ENCODE assay signal across 10 cellular contexts in genomic region chr16:10870137-10870776, GRCh38. TPM values are rescaled to one million over a fixed set of nuclear protein-coding genes. Genes with fewer than 3 reads are reported as not detected.
DNase-seq lines count a peak whose midpoint lies in the region; ATAC-seq and TF ChIP-seq lines count a peak whose summit lies in the region.
"Had no signal": no experiment of that assay in that cellular context is flagged by ENCODE, and none has a peak within 500 bp of the region (broad histone marks: within the 10 kb centered on the region; RNA-seq: fewer than 3 reads in every experiment).

No MANE protein-coding gene starts in this region.

- no peak overlapping the region for H3K27ac Mint-ChIP-seq in GM23338

- H4K20me1 ChIP-seq in DOHH2 (ENCODE audit: control insufficient read depth, insufficient read depth, low read depth, low read length): no peaks in the 10 kb centered on the region
- no peaks in the 10 kb centered on the region for H4K20me1 ChIP-seq in OCI-LY1 (ENCODE audit: insufficient read depth, low read length)
- H4K20me1 ChIP-seq in GM23338 (replicated peaks; ENCODE audit: insufficient read depth): no peaks in the 10 kb centered on the region

- H3F3A ChIP-seq in DOHH2 (ENCODE audit: control insufficient read depth, insufficient read depth): peaks cover 14% of the 10 kb centered on the region; the same call in 1 of the 2 replicates
- H3F3A ChIP-seq in OCI-LY1 (ENCODE audit: insufficient read depth, low read length): no peaks in the 10 kb centered on the region
- no peaks in the 10 kb centered on the region for H3F3A ChIP-seq in GM23338 (replicated peaks; ENCODE audit: low read depth)

- H2AFZ ChIP-seq in OCI-LY1 (ENCODE audit: low read length): peak overlapping the region; percentile 5; the same call in 1 of the 2 replicates
- no peak overlapping the region for H2AFZ ChIP-seq in GM23338

- CTCF ChIA-PET in RWPE1 (lab: Yijun Ruan, JAX): no interaction called here

- H3K4me2 ChIP-seq in DOHH2 (ENCODE audit: low read length): peak overlapping the region; percentile 83
- peak overlapping the region; percentile 10; the same call in 1 of the 2 replicates for H3K4me2 ChIP-seq in OCI-LY1 (ENCODE audit: low read length)
- H3K4me2 ChIP-seq in GM23338: no peak overlapping the region

- no peaks in the 10 kb centered on the region for H3K9me3 ChIP-seq in DOHH2 (ENCODE audit: control insufficient read depth, insufficient read depth, low read length)
- no peaks in the 10 kb centered on the region for H3K9me3 ChIP-seq in OCI-LY1 (ENCODE audit: low read length)
- H3K9me3 ChIP-seq in lung (ENCODE audit: control insufficient read depth in 2 of 2, insufficient read depth in 1 of 2, low read length in 1 of 2): no peaks in the 10 kb centered on the region

- H3K4me1 Mint-ChIP-seq in GM23338: no peaks in the 10 kb centered on the region; the same call in 1 of the 3 replicates

- no peaks in the 10 kb centered on the region for H3K9me3 Mint-ChIP-seq in GM23338

- H3K4me3 Mint-ChIP-seq in GM23338: no peak overlapping the region

- no peaks in the 10 kb centered on the region for H3K79me2 ChIP-seq in DOHH2 (ENCODE audit: control insufficient read depth, low read length)
- H3K79me2 ChIP-seq in OCI-LY1 (ENCODE audit: insufficient read depth, low read length): no peaks in the 10 kb centered on the region
- no peaks in the 10 kb centered on the region for H3K79me2 ChIP-seq in GM23338 (replicated peaks; ENCODE audit: insufficient read depth)

- 70 to 78% methylated on average over 5 of the region's 5 CpGs for WGBS in lung, 2 donors

- ATAC-seq in GM21447 (IDR thresholded peaks at IDR 0.05; ENCODE audit: unreplicated experiment) (peak; percentile 32), lung (ENCODE audit: insufficient read depth, low FRiP score) (no peak), GM23338 (no peak)

- H3K27ac ChIP-seq in DOHH2 (ENCODE audit: low read depth, low read length): peak overlapping the region; percentile 84
- H3K27ac ChIP-seq in OCI-LY1 (ENCODE audit: low read depth, low read length, poor library complexity, severe bottlenecking): peak overlapping the region; percentile 72
- H3K27ac ChIP-seq in lung (ENCODE audit: low read depth in 1 of 2, low read length in 1 of 2): peak overlapping the region; percentile 9 to 90
- H3K27ac ChIP-seq in RWPE1: no peak overlapping the region
- no peak overlapping the region for H3K27ac ChIP-seq in GM23338 (ENCODE audit: low read depth)
- H3K27ac ChIP-seq: SK-N-MC had no signal

- peak overlapping the region; percentile 14; the same call in 1 of the 2 replicates for H3K9ac ChIP-seq in OCI-LY1 (ENCODE audit: low read length)

- H3K27me3 Mint-ChIP-seq in GM23338 (ENCODE audit: insufficient read depth, low read depth, poor library complexity): peaks cover 11% of the 10 kb centered on the region

- peak overlapping the region; percentile 59 for H3K4me3 ChIP-seq in DOHH2 (ENCODE audit: low read length)
- no peak overlapping the region for H3K4me3 ChIP-seq in OCI-LY1 (ENCODE audit: low read depth, low read length, poor library complexity, severe bottlenecking)
- H3K4me3 ChIP-seq in lung: no peak overlapping the region
- H3K4me3 ChIP-seq in GM23338: no peak overlapping the region
- H3K4me3 ChIP-seq: SK-N-MC had no signal

- H3K36me3 ChIP-seq in DOHH2 (ENCODE audit: control insufficient read depth, low read length) (no peaks in the 10 kb centered on the region; the same call in 1 of the 2 replicates), OCI-LY1 (ENCODE audit: insufficient read depth, low read length) (no peaks in the 10 kb centered on the region), lung (ENCODE audit: control insufficient read depth in 2 of 2, insufficient read depth in 2 of 2, low read length in 2 of 2) (no peaks in the 10 kb centered on the region), GM23338 (ENCODE audit: insufficient read depth) (no peaks in the 10 kb centered on the region)

- no peaks in the 10 kb centered on the region for H3K36me3 Mint-ChIP-seq in GM23338 (ENCODE audit: low read depth)

- peaks cover 98% of the 10 kb centered on the region for H3K4me1 ChIP-seq in DOHH2 (ENCODE audit: control insufficient read depth, low read length)
- peaks cover 58% of the 10 kb centered on the region for H3K4me1 ChIP-seq in OCI-LY1 (ENCODE audit: insufficient read depth, low read length, severe bottlenecking)
- peaks cover 0 to 29% of the 10 kb centered on the region in 2 donors for H3K4me1 ChIP-seq in lung (ENCODE audit: control insufficient read depth in 2 of 2, insufficient read depth in 2 of 2, low read length in 2 of 2)
- no peaks in the 10 kb centered on the region for H3K4me1 ChIP-seq in GM23338 (ENCODE audit: insufficient read depth)

- TF ChIP-seq CTCF in DOHH2 (IDR thresholded peaks at IDR 0.05; ENCODE audit: low read depth, low read length, poor library complexity, severe bottlenecking): no peak
- no peak for TF ChIP-seq CTCF in OCI-LY1 (IDR thresholded peaks at IDR 0.05; ENCODE audit: low read length)
- TF ChIP-seq CTCF in lung (IDR thresholded peaks at IDR 0.05; ENCODE audit: control extremely low read depth, extremely low read depth): no peak
- TF ChIP-seq CTCF in RWPE1 (conservative IDR thresholded peaks at IDR 0.05; ENCODE audit: low read depth): no peak
- TF ChIP-seq CTCF in GM23338 (conservative IDR thresholded peaks at IDR 0.05; ENCODE audit: low read depth in 2 of 2): no peak

- H3K27me3 ChIP-seq in DOHH2 (ENCODE audit: control insufficient read depth, low read length): 0 out of 2 replicates have a peak, but pooled peaks cover 3% of the 10 kb centered on the region
- H3K27me3 ChIP-seq in OCI-LY1 (ENCODE audit: insufficient read depth, low read length): no peaks in the 10 kb centered on the region
- no peaks in the 10 kb centered on the region for H3K27me3 ChIP-seq in lung (ENCODE audit: control insufficient read depth, insufficient read depth)
- H3K27me3 ChIP-seq in GM23338 (ENCODE audit: insufficient read depth): no peaks in the 10 kb centered on the region

- DNase-seq in lung (ENCODE audit: low spot score) (no peak), RWPE1 (ENCODE audit: low spot score) (no peak), NCI-H524 (lab: John Stamatoyannopoulos, UW) (no peak), T1000 (lab: John Stamatoyannopoulos, UW) (no peak), GM23338 (ENCODE audit: low spot score) (no peak)

- H3K9me2 ChIP-seq in DOHH2 (replicated peaks; ENCODE audit: control insufficient read depth, low read length): no peaks in the 10 kb centered on the region
- H3K9me2 ChIP-seq in OCI-LY1 (ENCODE audit: low read depth, low read length): no peaks in the 10 kb centered on the region
- H3K9me2 ChIP-seq in GM23338 (ENCODE audit: insufficient read depth): no peaks in the 10 kb centered on the region

- POLR2A ChIA-PET in RWPE1 (lab: Yijun Ruan, JAX; ENCODE audit: low non-redundant PET): no interaction called here

TF ChIP-seq in GM23338, 12 proteins besides CTCF, POLR2A, EP300 and RAD21 (continues in another document):
- TF ChIP-seq EZH2 (IDR thresholded peaks at IDR 0.05; ENCODE audit: low read depth, unreplicated experiment): no peak
- TF ChIP-seq REST (IDR thresholded peaks at IDR 0.05; ENCODE audit: unreplicated experiment): no peak
- TF ChIP-seq JUNB (IDR thresholded peaks at IDR 0.05; ENCODE audit: unreplicated experiment): no peak
- no peak for TF ChIP-seq ETS1 (IDR thresholded peaks at IDR 0.05)
- no peak for TF ChIP-seq CREB1 (CRISPR knock-in tag; IDR thresholded peaks at IDR 0.05; ENCODE audit: low read depth)
- TF ChIP-seq POLR2AphosphoS5 (IDR thresholded peaks at IDR 0.05; ENCODE audit: low read depth): no peak
- TF ChIP-seq EZH2phosphoT487 (IDR thresholded peaks at IDR 0.05; ENCODE audit: unreplicated experiment): no peak
- TF ChIP-seq ZNF331 (CRISPR knock-in tag; IDR thresholded peaks at IDR 0.05; ENCODE audit: low read depth): no peak

RNA-seq across cellular contexts. Expression of gene CIITA, which starts 6.7 kb away (rescaled TPM):
- 10 to 100 TPM; 24.1 to 59.6 TPM for total RNA-seq in lung
- 10 to 100 TPM; 11.5 to 29.1 TPM for polyA plus RNA-seq in lung
- 0.10 TPM in 1 of 2 replicates, not detected in the other for total RNA-seq in GM23338 (2014; rRNA removed; shearing (Covaris generic))
- polyA plus RNA-seq in GM23338 (2016; fragmentation: Nextera tagmentation; extraction: Ambion mirVana): 0.57 and 1.2 TPM in 2 replicates

RNA-seq across cellular contexts. Expression of gene TVP23A, which starts 51.7 kb away (rescaled TPM):
- total RNA-seq in lung: 1 to 10 TPM in 1 of 2 donors, under 1 TPM in 1; 0.25 to 6.1 TPM
- polyA plus RNA-seq in lung (under 1 TPM; 0.22 to 0.25 TPM), GM23338 (2016; fragmentation: Nextera tagmentation; extraction: Ambion mirVana) (2.8 and 3.3 TPM in 2 replicates)
- 1.6 and 4.5 TPM in 2 replicates for total RNA-seq in GM23338 (2014; rRNA removed; shearing (Covaris generic))
- total RNA-seq: myocyte had no signal

Comparison
In these comparisons a context has a peak if more than half of its experiments do, and no peak if none do; other contexts are left out.
1. H3K27ac ChIP-seq: peak in DOHH2 (single experiment), OCI-LY1 (single experiment) and lung (2 of 2); none in RWPE1 (single experiment) and GM23338 (single experiment).
2. RNA of gene CIITA, which starts 6.7 kb away (total RNA-seq): 24.1 to 59.6 TPM in lung; 0.10 TPM in GM23338; every median in the first group is over 10 times any median in the second.